8 cellular contexts compared by ENCODE assay signal in genomic region chr19:17226002-17226933, GRCh38. TPM values are rescaled to one million over a fixed set of nuclear protein-coding genes. Genes with fewer than 3 reads are reported as not detected.
DNase-seq lines count a peak whose midpoint lies in the region; ATAC-seq lines count a peak whose summit lies in the region.

A gene with protein sequence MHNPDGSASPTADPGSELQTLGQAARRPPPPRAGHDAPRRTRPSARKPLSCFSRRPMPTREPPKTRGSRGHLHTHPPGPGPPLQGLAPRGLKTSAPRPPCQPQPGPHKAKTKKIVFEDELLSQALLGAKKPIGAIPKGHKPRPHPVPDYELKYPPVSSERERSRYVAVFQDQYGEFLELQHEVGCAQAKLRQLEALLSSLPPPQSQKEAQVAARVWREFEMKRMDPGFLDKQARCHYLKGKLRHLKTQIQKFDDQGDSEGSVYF (plus strand): TSS chr19:17226226. CDS start chr19:17226248, 22 bp downstream.

- ATAC-seq in GM21360 (IDR thresholded peaks at IDR 0.05; ENCODE audit: unreplicated experiment) = peak; percentile 86

- DNase-seq in COLO829 (ENCODE audit: low spot score) (peak; percentile 99), HT1080 (ENCODE audit: low read depth) (peak; percentile 97), NOMO-1 (lab: John Stamatoyannopoulos, UW; ENCODE audit: unreplicated experiment in 2 of 2) (peak; percentile 97), lung microvascular endothelial cell (ENCODE audit: low read depth in 2 of 2) (peak; percentile 98 to 99)
- peak; percentile 98 for DNase-seq in activated CD8-positive, alpha-beta memory T cell treated with anti-CD3 and anti-CD28 coated beads for 24 hours
- peak; percentile 92 for DNase-seq in effector CD8-positive, alpha-beta T cell (lab: John Stamatoyannopoulos, UW)
- peak; percentile 93 to 95 (median 93) for DNase-seq in stimulated activated CD4-positive, alpha-beta T cell treated with anti-CD3 and anti-CD28 coated beads, TNF-alpha, amount 100 ng/mL, for 4 hours (ENCODE audit: low read depth in 3 of 3)

RNA-seq across cellular contexts. Expression of the gene that starts here (rescaled TPM):
- total RNA-seq in HT1080 (2014; rRNA removed; shearing (Covaris generic)) = 3.6 and 8.1 TPM in 2 replicates
- polyA plus RNA-seq in HT1080 (2015; cell fraction: cytosol; rRNA removed) = 13.9 and 17.9 TPM in 2 replicates
- 10.3 and 15.4 TPM in 2 replicates for polyA plus RNA-seq in HT1080 (2015; cell fraction: nucleus; rRNA removed)
- total RNA-seq in lung microvascular endothelial cell = 2.6 and 4.0 TPM in 2 replicates

Comparison
In these comparisons a context has a peak if more than half of its experiments do, and no peak if none do; other contexts are left out.
1. Peak in every context shown above with its lines: DNase-seq and ATAC-seq.